8 cellular contexts compared by ENCODE assay signal in genomic region chr11:65423516-65424199, GRCh38. TPM values are rescaled to one million over a fixed set of nuclear protein-coding genes. Genes with fewer than 3 reads are reported as not detected.
DNase-seq lines count a peak whose midpoint lies in the region; ATAC-seq, FAIRE-seq and TF ChIP-seq lines count a peak whose summit lies in the region.

No MANE protein-coding gene starts in this region.

- peaks cover 43% of the 10 kb centered on the region for H3K36me3 ChIP-seq in ACC112 (ENCODE audit: insufficient read depth, low read length)
- peaks cover 0 to 37% (median 0%) of the 10 kb centered on the region in 3 donors for H3K36me3 ChIP-seq in pancreas

- peak overlapping the region; percentile 100 for H3K4me3 Mint-ChIP-seq in activated T-cell treated with anti-CD3 and anti-CD28 coated beads, Interleukin-2, amount 50 U/mL, for 4 hours

- H3K79me2 ChIP-seq in ACC112 (ENCODE audit: control insufficient read depth, insufficient read depth, low read length, unreplicated experiment) = peaks cover 73% of the 10 kb centered on the region

- no peaks in the 10 kb centered on the region for H3K27me3 Mint-ChIP-seq in activated T-cell treated with anti-CD3 and anti-CD28 coated beads, Interleukin-2, amount 50 U/mL, for 4 hours (ENCODE audit: low read depth)

- H2AFZ ChIP-seq in ACC112 (ENCODE audit: low read length, unreplicated experiment) = no peak overlapping the region

- no peak for ATAC-seq in activated T-cell treated with anti-CD3 and anti-CD28 coated beads, Interleukin-2, amount 50 U/mL, for 4 hours
- ATAC-seq in pancreas (no peak), GM21723 (IDR thresholded peaks at IDR 0.05; ENCODE audit: unreplicated experiment) (no peak)

- TF ChIP-seq CTCF in HL-60 (IDR thresholded peaks at IDR 0.05; ENCODE audit: insufficient read depth, low read length) = no peak
- no peak for TF ChIP-seq CTCF in fibroblast of villous mesenchyme (IDR thresholded peaks at IDR 0.05; ENCODE audit: insufficient read depth, low read depth, low read length)
- no peak for TF ChIP-seq CTCF in pancreas (IDR thresholded peaks at IDR 0.05)

- H3K27me3 ChIP-seq in ACC112 (ENCODE audit: insufficient read depth, low read length) (no peaks in the 10 kb centered on the region), HL-60 (ENCODE audit: insufficient read depth, poor library complexity, severe bottlenecking) (no peaks in the 10 kb centered on the region), pancreas (no peaks in the 10 kb centered on the region)

- no peaks in the 10 kb centered on the region for H3K9me3 ChIP-seq in pancreas

- intact Hi-C loops in pancreas (cut with DNase I) = loop anchor here in 2 of 3 donors (2.0 to 5.0 kb wide), 2 partner anchors 75 to 79 kb away; partner anchors contain the start of gene MALAT1 (in 1 of the 2)

- no peak for FAIRE-seq in pancreas (lab: Jason Lieb, UNC)
- no peak for FAIRE-seq in HTR-8/SVneo (lab: Jason Lieb, UNC)

- H3K4me1 ChIP-seq in ACC112 (ENCODE audit: control insufficient read depth, insufficient read depth, low read length, unreplicated experiment) = peaks cover 21% of the 10 kb centered on the region
- H3K4me1 ChIP-seq in pancreas = peaks cover 15 to 38% (median 23%) of the 10 kb centered on the region in 3 donors

- H3K9me3 Mint-ChIP-seq in activated T-cell treated with anti-CD3 and anti-CD28 coated beads, Interleukin-2, amount 50 U/mL, for 4 hours = no peaks in the 10 kb centered on the region

- peak in 1 of 2 experiments; percentile 14 for DNase-seq in HL-60 (ENCODE audit: low read depth in 1 of 2, low spot score in 1 of 2)
- DNase-seq in activated T-cell treated with anti-CD3 and anti-CD28 coated beads, Interleukin-2, amount 50 U/mL, for 4 hours = peak; percentile 32
- no peak for DNase-seq in fibroblast of villous mesenchyme (ENCODE audit: low read depth)
- DNase-seq in pancreas = peak in 4 of 6 donors; percentile 58 to 77 (median 61)
- no peak for DNase-seq in HTR-8/SVneo (ENCODE audit: insufficient read length, low spot score)
- DNase-seq in NCI-H1092 (lab: John Stamatoyannopoulos, UW) = no peak

- peak overlapping the region; percentile 99 for H3K27ac ChIP-seq in ACC112 (ENCODE audit: low read depth, low read length)
- H3K27ac ChIP-seq in HL-60 (replicated peaks) = peak overlapping the region; percentile 100
- H3K27ac ChIP-seq in pancreas = peak overlapping the region; percentile 98 to 99 (median 99)

- peaks cover 34% of the 10 kb centered on the region for H3K36me3 Mint-ChIP-seq in activated T-cell treated with anti-CD3 and anti-CD28 coated beads, Interleukin-2, amount 50 U/mL, for 4 hours (ENCODE audit: insufficient read depth)

- peak overlapping the region; percentile 94 for H3K4me3 ChIP-seq in ACC112 (ENCODE audit: low read depth, low read length)
- H3K4me3 ChIP-seq in HL-60 (replicated peaks; ENCODE audit: insufficient read depth, low read length) = peak overlapping the region; percentile 64
- H3K4me3 ChIP-seq in fibroblast of villous mesenchyme (ENCODE audit: low read depth, low read length) = peak overlapping the region; percentile 91
- peak overlapping the region; percentile 45 to 93 (median 78) for H3K4me3 ChIP-seq in pancreas

- peaks cover 41% of the 10 kb centered on the region for H3K4me1 Mint-ChIP-seq in activated T-cell treated with anti-CD3 and anti-CD28 coated beads, Interleukin-2, amount 50 U/mL, for 4 hours (ENCODE audit: low read depth)

- WGBS in pancreas, 2 donors = 7 to 8% methylated on average over 19 of the region's 19 CpGs

RNA-seq across cellular contexts. Expression of gene NEAT1, which starts 1.1 kb away (rescaled TPM):
- total RNA-seq in activated T-cell treated with anti-CD3 and anti-CD28 coated beads, Interleukin-2, amount 50 U/mL, for 4 hours = 100 to 1,000 TPM in 2 of 3 donors, 10 to 100 TPM in 1; 95.5 to 136 (median 123) TPM
- total RNA-seq in fibroblast of villous mesenchyme (413 and 487 TPM in 2 replicates), pancreas (1,000 to 10,000 TPM in 1 of 6 donors, 100 to 1,000 TPM in 5; 295 to 1,475 (median 528) TPM)
- polyA plus RNA-seq in pancreas = 1,000 to 10,000 TPM; 1,390 to 2,770 TPM

RNA-seq across cellular contexts. Expression of gene FRMD8, which starts 37.2 kb away (rescaled TPM):
- total RNA-seq in activated T-cell treated with anti-CD3 and anti-CD28 coated beads, Interleukin-2, amount 50 U/mL, for 4 hours = 10 to 100 TPM; 43.0 to 49.2 (median 44.9) TPM
- 44.5 and 60.6 TPM in 2 replicates for total RNA-seq in fibroblast of villous mesenchyme
- total RNA-seq in pancreas = 10 to 100 TPM; 15.4 to 28.9 (median 18.8) TPM
- polyA plus RNA-seq in pancreas = 10 to 100 TPM; 15.0 to 15.7 TPM

RNA-seq across cellular contexts. Expression of gene SLC25A45, which starts 41.2 kb away (rescaled TPM):
- total RNA-seq in activated T-cell treated with anti-CD3 and anti-CD28 coated beads, Interleukin-2, amount 50 U/mL, for 4 hours = 10 to 100 TPM in 1 of 3 donors, 1 to 10 TPM in 2; 7.0 to 11.1 (median 9.5) TPM
- total RNA-seq in fibroblast of villous mesenchyme (1.7 and 2.9 TPM in 2 replicates), pancreas (10 to 100 TPM; 16.2 to 53.4 (median 26.3) TPM)
- polyA plus RNA-seq in pancreas = 10 to 100 TPM; 38.0 to 58.2 TPM

Comparison
In these comparisons a context has a peak if more than half of its experiments do, and no peak if none do; other contexts are left out.
1. DNase-seq: peak in activated T-cell treated with anti-CD3 and anti-CD28 coated beads, Interleukin-2, amount 50 U/mL, for 4 hours (single experiment) and pancreas (4 of 6); none in fibroblast of villous mesenchyme (single experiment), HTR-8/SVneo (single experiment) and NCI-H1092 (single experiment).
2. Peak in every context shown above with its lines, with median percentiles within 50 percentile points of each other: H3K27ac ChIP-seq and H3K4me3 ChIP-seq.